ENCODE assay signal across 13 cellular contexts in genomic region chr19:2460245-2460644, GRCh38.
"Had no signal": no experiment of that assay in that cellular context is flagged by ENCODE, and none has a peak within 500 bp of the region (broad histone marks: within the 10 kb centered on the region; RNA-seq: fewer than 3 reads in every experiment).

No MANE protein-coding gene starts in this region.

- H3K4me3 ChIP-seq: heart right ventricle, lower lobe of right lung had no signal

- H3K36me3 Mint-ChIP-seq: mesothelial cell of epicardium had no signal

- H3K27ac ChIP-seq: heart right ventricle, lower lobe of right lung had no signal

- H3K27ac Mint-ChIP-seq: dendritic cell treated with granulocyte-macrophage colony-stimulating factor and Interleukin-4, amounts not matched to agents 40 ng/mL and 50 ng/mL, for 4 days; mesothelial cell of epicardium had no signal

- H3K27me3 ChIP-seq: heart right ventricle had no signal

- ATAC-seq: heart right ventricle; left cardiac atrium; lower lobe of right lung; SK-N-SH treated with all-trans-retinoic acid at 6 μM for 48 hours; stimulated activated effector memory CD8-positive, alpha-beta T cell treated with anti-CD3 and anti-CD28 coated beads, Interleukin-12 subunit alpha, Interleukin-12 subunit beta, amount 100 ng/mL, for 72 hours had no signal

- DNase-seq: activated gamma-delta T cell treated with Interleukin-2 at 50 U/mL for 16 hours; activated T-cell treated with anti-CD3 and anti-CD28 coated beads, Interleukin-2, amount 50 U/mL, for 1 hour; anterior cingulate cortex; effector memory CD4-positive, alpha-beta T cell; foreskin melanocyte; heart right ventricle; left cardiac atrium; lower lobe of right lung; stimulated activated CD4-positive, alpha-beta T cell treated with anti-CD3 and anti-CD28 coated beads, Interleukin-12 subunit alpha, Interleukin-12 subunit beta, amount 100 ng/mL, for 4 hours had no signal

- H3K9me3 Mint-ChIP-seq: dendritic cell treated with granulocyte-macrophage colony-stimulating factor and Interleukin-4, amounts not matched to agents 40 ng/mL and 50 ng/mL, for 4 days; mesothelial cell of epicardium; stimulated activated effector memory CD8-positive, alpha-beta T cell treated with anti-CD3 and anti-CD28 coated beads, Interleukin-12 subunit alpha, Interleukin-12 subunit beta, amount 100 ng/mL, for 72 hours had no signal

- H3K36me3 ChIP-seq: heart right ventricle, lower lobe of right lung had no signal

- H3K9me3 ChIP-seq: heart right ventricle, lower lobe of right lung had no signal

- H3K4me3 Mint-ChIP-seq: dendritic cell treated with granulocyte-macrophage colony-stimulating factor and Interleukin-4, amounts not matched to agents 40 ng/mL and 50 ng/mL, for 4 days had no signal
